In the genomic region with DNA sequence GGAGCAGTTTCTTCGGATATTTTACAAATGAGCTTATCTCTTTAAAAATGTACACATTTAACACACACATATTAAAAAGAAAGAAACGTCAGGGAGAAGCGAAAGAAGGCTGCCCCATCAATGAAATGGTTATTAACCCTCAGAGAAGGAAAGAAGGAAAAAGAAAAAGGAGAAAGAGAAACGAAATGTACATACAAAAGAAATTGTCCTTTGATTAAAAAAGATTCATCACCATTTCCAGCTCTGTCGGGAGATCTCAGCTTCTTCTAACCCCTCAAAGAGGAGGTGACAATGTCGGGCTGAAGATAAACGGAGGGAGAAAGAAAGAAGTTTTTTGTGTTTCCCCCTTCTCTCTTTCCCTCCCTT, we compare ENCODE assay signal across 8 cellular contexts. TPM values are rescaled to one million over a fixed set of nuclear protein-coding genes. Genes with fewer than 3 reads are reported as not detected.
A peak's percentile ranks its signal among the peaks of the same experiment; 100 is the strongest.
DNase-seq lines count a peak whose midpoint lies in the region; ATAC-seq and TF ChIP-seq lines count a peak whose summit lies in the region.

No MANE protein-coding gene starts in this region.

- peak overlapping the region; percentile 70 for H4K8ac ChIP-seq in trophoblast cell (ENCODE audit: low read depth, low read length)

- H3K27ac ChIP-seq in DOHH2 (ENCODE audit: low read depth, low read length), result peak overlapping the region; percentile 88
- peak overlapping the region; percentile 63 for H3K27ac ChIP-seq in PC-3 (ENCODE audit: low read length)
- peak overlapping the region; percentile 27 for H3K27ac ChIP-seq in trophoblast cell (ENCODE audit: low read depth, low read length)

- CTCF ChIA-PET in PC-3 (lab: Charles Lee), result no interaction called here

- H2AFZ ChIP-seq in PC-3 (ENCODE audit: low read length), result peak overlapping the region; percentile 91
- H2AFZ ChIP-seq in trophoblast cell (ENCODE audit: insufficient read depth, low read length, poor library complexity), result no peak overlapping the region

- peaks cover 24% of the 10 kb centered on the region for H3K36me3 ChIP-seq in DOHH2 (ENCODE audit: control insufficient read depth, low read length)
- no peaks in the 10 kb centered on the region for H3K36me3 ChIP-seq in PC-3 (ENCODE audit: low read depth, low read length)
- H3K36me3 ChIP-seq in trophoblast cell (ENCODE audit: control insufficient read depth in 1 of 2, insufficient read depth in 2 of 2, low read length in 2 of 2), result no peaks in the 10 kb centered on the region

- H3K79me2 ChIP-seq in DOHH2 (ENCODE audit: control insufficient read depth, low read length), result peaks cover 62% of the 10 kb centered on the region
- peaks cover 21% of the 10 kb centered on the region for H3K79me2 ChIP-seq in PC-3 (ENCODE audit: low read length)
- peaks cover 2% of the 10 kb centered on the region for H3K79me2 ChIP-seq in trophoblast cell (ENCODE audit: control insufficient read depth, insufficient read depth, low read length, poor library complexity)

- intact Hi-C loops in PC-3 (cut with micrococcal nuclease), result loop anchor here (2.0 to 5.0 kb wide), 5 partner anchors 31 to 258 kb away; no protein-coding TSS in a partner anchor

- H3K4me1 ChIP-seq in DOHH2 (ENCODE audit: control insufficient read depth, low read length) (peaks cover 51% of the 10 kb centered on the region), PC-3 (ENCODE audit: insufficient read depth, low read length) (peaks cover 24% of the 10 kb centered on the region), trophoblast cell (ENCODE audit: control insufficient read depth in 1 of 2, insufficient read depth in 2 of 2, low read length in 2 of 2) (no peaks in the 10 kb centered on the region)

- H4K91ac ChIP-seq in trophoblast cell (ENCODE audit: low read depth, low read length), result peak overlapping the region; percentile 13

- POLR2A ChIA-PET in PC-3 (lab: Charles Lee; ENCODE audit: unreplicated experiment), result interaction anchor here (0.7 kb wide), 1 partner anchor 532 kb away, joined by 9 read pairs; no protein-coding TSS in a partner anchor

- BruUV-seq in PC-3 (replicated peaks; lab: Mats Ljungman, UMichigan), result TSS peak; percentile 51

- H3K9me2 ChIP-seq in DOHH2 (replicated peaks; ENCODE audit: control insufficient read depth, low read length) (no peaks in the 10 kb centered on the region), PC-3 (replicated peaks; ENCODE audit: low read length) (no peaks in the 10 kb centered on the region)

- no peak overlapping the region for H3K14ac ChIP-seq in trophoblast cell (ENCODE audit: low read length)

- H3K4ac ChIP-seq in trophoblast cell (ENCODE audit: low read depth, low read length), result peak overlapping the region; percentile 58

- peak overlapping the region; percentile 31 for H2BK120ac ChIP-seq in trophoblast cell (ENCODE audit: insufficient read depth, low read length, poor library complexity)

- H4K12ac ChIP-seq in trophoblast cell (ENCODE audit: low read depth, low read length), result no peak overlapping the region

- H3K79me1 ChIP-seq in trophoblast cell (ENCODE audit: low read length), result peaks cover 13% of the 10 kb centered on the region

- peak overlapping the region; percentile 33 for H2BK5ac ChIP-seq in trophoblast cell (ENCODE audit: low read depth, low read length, poor library complexity)

- H3F3A ChIP-seq in DOHH2 (ENCODE audit: control insufficient read depth, insufficient read depth) (peaks cover 20% of the 10 kb centered on the region), PC-3 (ENCODE audit: low read length, unreplicated experiment) (peaks cover 7% of the 10 kb centered on the region)

- ATAC-seq in PC-3 (no peak), HG03520 (IDR thresholded peaks at IDR 0.05; ENCODE audit: unreplicated experiment) (no peak)

- H3K4me2 ChIP-seq in DOHH2 (ENCODE audit: low read length) (peak overlapping the region; percentile 86), PC-3 (ENCODE audit: low read length) (peak overlapping the region; percentile 95), trophoblast cell (ENCODE audit: low read length) (peak overlapping the region; percentile 80)

- peak overlapping the region; percentile 82 for H3K4me3 ChIP-seq in DOHH2 (ENCODE audit: low read length)
- peak overlapping the region; percentile 91 for H3K4me3 ChIP-seq in PC-3 (ENCODE audit: low read length)
- peak overlapping the region; percentile 79 for H3K4me3 ChIP-seq in epithelial cell of proximal tubule (ENCODE audit: low read depth, low read length)
- H3K4me3 ChIP-seq in trophoblast cell (ENCODE audit: low read depth, low read length), result peak overlapping the region; percentile 18

- no peaks in the 10 kb centered on the region for H4K20me1 ChIP-seq in DOHH2 (ENCODE audit: control insufficient read depth, insufficient read depth, low read depth, low read length)
- H4K20me1 ChIP-seq in PC-3 (ENCODE audit: low read length), result no peaks in the 10 kb centered on the region

- peak; percentile 8 for DNase-seq in PC-3
- no peak for DNase-seq in epithelial cell of proximal tubule (ENCODE audit: low read depth)
- DNase-seq in trophoblast cell, result no peak
- DNase-seq in stimulated activated CD4-positive, alpha-beta T cell treated with anti-CD3 and anti-CD28 coated beads, Interleukin-1b, Interleukin-23, amount 100 ng/mL, for 48 hours, result no peak
- no peak for DNase-seq in activated gamma-delta T cell (lab: John Stamatoyannopoulos, UW)
- DNase-seq in stimulated activated CD4-positive, alpha-beta T cell treated with anti-CD3 and anti-CD28 coated beads, Interleukin-4, amount 100 ng/mL, for 1 hour, result no peak

- H3K9ac ChIP-seq in PC-3 (ENCODE audit: low read length) (peak overlapping the region; percentile 66), trophoblast cell (ENCODE audit: low read length) (no peak overlapping the region)

- H3K23ac ChIP-seq in trophoblast cell (ENCODE audit: low read length), result no peak overlapping the region

- H3K18ac ChIP-seq in trophoblast cell (ENCODE audit: low read length), result no peak overlapping the region

- H2AK5ac ChIP-seq in trophoblast cell (ENCODE audit: low read length), result no peak overlapping the region

- no peaks in the 10 kb centered on the region for H3K9me3 ChIP-seq in DOHH2 (ENCODE audit: control insufficient read depth, insufficient read depth, low read length)
- no peaks in the 10 kb centered on the region for H3K9me3 ChIP-seq in PC-3 (ENCODE audit: low read length)
- no peaks in the 10 kb centered on the region for H3K9me3 ChIP-seq in trophoblast cell (ENCODE audit: insufficient read depth, low read depth, low read length)

- no CpG with 5 or more reads among the region's 7 CpGs for WGBS in trophoblast cell (ENCODE audit: extremely low coverage, insufficient coverage, insufficient read length)

- no peak for TF ChIP-seq CTCF in DOHH2 (IDR thresholded peaks at IDR 0.05; ENCODE audit: low read depth, low read length, poor library complexity, severe bottlenecking)
- no peak for TF ChIP-seq CTCF in PC-3 (conservative IDR thresholded peaks at IDR 0.05; ENCODE audit: low read depth, low read length)
- no peak for TF ChIP-seq CTCF in epithelial cell of proximal tubule (conservative IDR thresholded peaks at IDR 0.05; ENCODE audit: low read depth, low read length)

- H3K27me3 ChIP-seq in DOHH2 (ENCODE audit: control insufficient read depth, low read length), result no peaks in the 10 kb centered on the region
- H3K27me3 ChIP-seq in PC-3 (ENCODE audit: low read length), result no peaks in the 10 kb centered on the region
- H3K27me3 ChIP-seq in trophoblast cell (ENCODE audit: insufficient read depth, low read length), result no peaks in the 10 kb centered on the region

- peak overlapping the region; percentile 43 for H2BK12ac ChIP-seq in trophoblast cell (ENCODE audit: low read length)

RNA-seq across cellular contexts. Expression of gene IKZF2, which starts 1.5 kb away (rescaled TPM):
- 5.2 and 8.2 TPM in 2 replicates for total RNA-seq in PC-3 (2014; rRNA removed)
- total RNA-seq in epithelial cell of proximal tubule, result 0.86 and 1.8 TPM in 2 replicates
- polyA plus RNA-seq in trophoblast cell (2013), result 2.0 and 2.6 TPM in 2 replicates

Comparison
In these comparisons a context has a peak if more than half of its experiments do, and no peak if none do; other contexts are left out.
1. H3K27ac ChIP-seq: peak in every context shown above with its lines; median percentile 88 in DOHH2; 63 in PC-3; 27 in trophoblast cell.
2. H3K4me3 ChIP-seq: peak in every context shown above with its lines; median percentile 91 in PC-3; 82 in DOHH2; 79 in epithelial cell of proximal tubule; 18 in trophoblast cell.